Comparison of ENCODE assay signal across 14 cellular contexts in genomic region chr17:75723201-75723930, GRCh38. TPM values are rescaled to one million over a fixed set of nuclear protein-coding genes. Genes with fewer than 3 reads are reported as not detected.
DNase-seq lines count a peak whose midpoint lies in the region; ATAC-seq and TF ChIP-seq lines count a peak whose summit lies in the region.
"Had no signal": no experiment of that assay in that cellular context is flagged by ENCODE, and none has a peak within 500 bp of the region (broad histone marks: within the 10 kb centered on the region; RNA-seq: fewer than 3 reads in every experiment).

No MANE protein-coding gene starts in this region.

- 31 to 64% (median 49%) methylated on average over 7 to 16 of the region's 16 CpGs for WGBS in stomach, 5 donors
- WGBS in endodermal cell (ENCODE audit: insufficient coverage in 1 of 2, insufficient read length in 1 of 2), 2 experiments: 88 to 91% methylated on average over 10 to 16 of the region's 16 CpGs

- no peak overlapping the region for H3K9ac ChIP-seq in endodermal cell (ENCODE audit: extremely low read depth, low read length, poor library complexity, severe bottlenecking)

- H3K9me3 ChIP-seq in stomach: no peaks in the 10 kb centered on the region
- H3K9me3 ChIP-seq in endodermal cell (ENCODE audit: control insufficient read depth, low read length): no peaks in the 10 kb centered on the region
- H3K9me3 ChIP-seq: SJCRH30 had no signal

- H3K4me1 Mint-ChIP-seq in MCF 10A (ENCODE audit: insufficient read depth, unreplicated experiment) (peaks cover 6% of the 10 kb centered on the region), endodermal cell (peaks cover 2% of the 10 kb centered on the region)

- no peak for TF ChIP-seq CTCF in MCF 10A (IDR thresholded peaks at IDR 0.05; ENCODE audit: unreplicated experiment)
- TF ChIP-seq CTCF in stomach (IDR thresholded peaks at IDR 0.05): no peak
- no peak for TF ChIP-seq CTCF in endodermal cell (conservative IDR thresholded peaks at IDR 0.05)

- DNase-seq in NCI-H146 (lab: John Stamatoyannopoulos, UW) (peak; percentile 48), MCF 10A (ENCODE audit: unreplicated experiment) (peak; percentile 49), islet precursor cell (peak; percentile 94), stomach (peak; percentile 77), endodermal cell (no peak), ecto neural progenitor cell (ENCODE audit: low spot score) (no peak)
- DNase-seq: activated CD4-positive, CD25-positive, alpha-beta regulatory T cell; foreskin melanocyte; NCI-H2171 treated with DMSO at 0.1 percent for 48 hours had no signal

- H3K4me3 ChIP-seq in stomach (peak overlapping the region in 3 of 4 donors; percentile 43 to 60 (median 58)), endodermal cell (ENCODE audit: low read length) (no peak overlapping the region)
- H3K4me3 ChIP-seq: SJCRH30 had no signal

- H3K27me3 Mint-ChIP-seq in MCF 10A (ENCODE audit: insufficient read depth, unreplicated experiment): no peaks in the 10 kb centered on the region
- peaks cover 36% of the 10 kb centered on the region for H3K27me3 Mint-ChIP-seq in endodermal cell (ENCODE audit: insufficient read depth)

- H3K36me3 Mint-ChIP-seq in MCF 10A (ENCODE audit: insufficient read depth, unreplicated experiment) (peaks cover 67% of the 10 kb centered on the region), endodermal cell (ENCODE audit: low read depth) (no peaks in the 10 kb centered on the region)
- H3K36me3 Mint-ChIP-seq: memory B cell had no signal

- intact Hi-C loops in MCF 10A (cut with micrococcal nuclease): loop anchor here (1.0 kb wide), 3 partner anchors 16 to 48 kb away; no protein-coding TSS in a partner anchor
- intact Hi-C loops in stomach (cut with DNase I; ENCODE audit: low total_unique reads): no loop called here

- peak in 1 of 4 donors; percentile 1 for TF ChIP-seq POLR2A in stomach (IDR thresholded peaks at IDR 0.05)

- peaks cover 0 to 56% (median 21%) of the 10 kb centered on the region in 3 donors for H3K27me3 ChIP-seq in stomach
- peaks cover 39% of the 10 kb centered on the region for H3K27me3 ChIP-seq in endodermal cell (ENCODE audit: control insufficient read depth, insufficient read depth, low read length, poor library complexity, severe bottlenecking)

- H3K27ac ChIP-seq in stomach (peak overlapping the region; percentile 83 to 92 (median 86)), endodermal cell (ENCODE audit: low read depth, low read length) (no peak overlapping the region)
- H3K27ac ChIP-seq: SJCRH30 had no signal

- H3K4me1 ChIP-seq in stomach: peaks cover 17 to 41% (median 38%) of the 10 kb centered on the region in 4 donors
- H3K4me1 ChIP-seq in endodermal cell (ENCODE audit: control insufficient read depth, insufficient read depth, low read length): no peaks in the 10 kb centered on the region
- H3K4me1 ChIP-seq: SJCRH30 had no signal

- H3K9me3 Mint-ChIP-seq in MCF 10A (ENCODE audit: unreplicated experiment): no peaks in the 10 kb centered on the region
- H3K9me3 Mint-ChIP-seq in endodermal cell: no peaks in the 10 kb centered on the region
- H3K9me3 Mint-ChIP-seq: activated T-helper 1 cell treated with anti-CD3 and anti-CD28 coated beads, Interleukin-12 subunit alpha, Interleukin-12 subunit beta, Interleukin-2, Interleukin-4 antibody, amounts not matched to agents 30 ng/mL and 10 ng/mL and 1 ng/mL, durations not matched to agents 14 hours and 24 hours and 36 hours; memory B cell had no signal

- H3K27ac Mint-ChIP-seq in MCF 10A (ENCODE audit: low read depth, unreplicated experiment) (peak overlapping the region; percentile 78), endodermal cell (no peak overlapping the region)
- H3K27ac Mint-ChIP-seq: activated T-helper 1 cell treated with anti-CD3 and anti-CD28 coated beads, Interleukin-12 subunit alpha, Interleukin-12 subunit beta, Interleukin-2, Interleukin-4 antibody, amounts not matched to agents 30 ng/mL and 10 ng/mL and 1 ng/mL, durations not matched to agents 14 hours and 24 hours and 36 hours; memory B cell had no signal

- H3K36me3 ChIP-seq in stomach: peaks cover 13 to 45% (median 38%) of the 10 kb centered on the region in 4 donors
- no peaks in the 10 kb centered on the region for H3K36me3 ChIP-seq in endodermal cell (ENCODE audit: control insufficient read depth, insufficient read depth, low read length)
- H3K36me3 ChIP-seq: SJCRH30 had no signal

- TF ChIP-seq EP300 in stomach (IDR thresholded peaks at IDR 0.05): no peak

- no TSS peak for BruUV-seq in MCF 10A (replicated peaks; lab: Mats Ljungman, UMichigan)

- POLR2A ChIA-PET in MCF 10A (lab: Yijun Ruan, JAX): interaction anchor here (1.1 to 28.4 kb wide), 11 partner anchors 9 to 61 kb away, joined by 4 to 748 read pairs (median 16); partner anchors contain the start of genes RECQL5, SAP30BP and UNK

- no peak for ATAC-seq in GM19351 (IDR thresholded peaks at IDR 0.05; ENCODE audit: unreplicated experiment)
- no peak for ATAC-seq in HG03571 (IDR thresholded peaks at IDR 0.05; ENCODE audit: unreplicated experiment)

- H3K4me3 Mint-ChIP-seq in MCF 10A (ENCODE audit: unreplicated experiment): peak overlapping the region; percentile 87
- H3K4me3 Mint-ChIP-seq in endodermal cell: no peak overlapping the region
- H3K4me3 Mint-ChIP-seq: activated T-helper 1 cell treated with anti-CD3 and anti-CD28 coated beads, Interleukin-12 subunit alpha, Interleukin-12 subunit beta, Interleukin-2, Interleukin-4 antibody, amounts not matched to agents 30 ng/mL and 10 ng/mL and 1 ng/mL, durations not matched to agents 14 hours and 24 hours and 36 hours; memory B cell had no signal

- CTCF ChIA-PET in MCF 10A (lab: Yijun Ruan, JAX): interaction anchor here (0.5 to 5.2 kb wide), 8 partner anchors 25 to 262 kb away, joined by 3 to 59 read pairs (median 4); no protein-coding TSS in a partner anchor

RNA-seq across cellular contexts. Expression of gene ITGB4, which starts 2.1 kb away (rescaled TPM):
- total RNA-seq in MCF 10A (2022) (727 and 1,054 TPM in 2 replicates), stomach (100 to 1,000 TPM in 4 of 5 donors, 10 to 100 TPM in 1; 66.8 to 137 (median 132) TPM), endodermal cell (1 to 10 TPM; 3.4 to 5.1 TPM)
- 10 to 100 TPM; 33.6 to 66.1 (median 60.3) TPM for polyA plus RNA-seq in stomach
- polyA plus RNA-seq in endodermal cell (2013, experiment 1 of 2): 0.39 TPM
- 0.87 TPM for polyA plus RNA-seq in endodermal cell (2013, experiment 2 of 2)

RNA-seq across cellular contexts. Expression of gene GALK1, which starts 41.6 kb away (rescaled TPM):
- total RNA-seq in MCF 10A (2022) (8.7 and 9.8 TPM in 2 replicates), stomach (10 to 100 TPM in 4 of 5 donors, 1 to 10 TPM in 1; 7.6 to 57.1 (median 27.5) TPM), endodermal cell (10 to 100 TPM; 26.7 to 33.2 TPM)
- polyA plus RNA-seq in stomach: 10 to 100 TPM; 32.7 to 41.0 (median 40.6) TPM
- polyA plus RNA-seq in endodermal cell (2013, experiment 1 of 2): 25.1 TPM
- 22.8 TPM for polyA plus RNA-seq in endodermal cell (2013, experiment 2 of 2)

RNA-seq across cellular contexts. Expression of gene SAP30BP, which starts 56.2 kb away (rescaled TPM):
- total RNA-seq in MCF 10A (2022) (108 and 123 TPM in 2 replicates), stomach (100 to 1,000 TPM in 2 of 5 donors, 10 to 100 TPM in 3; 24.6 to 154 (median 72.9) TPM), endodermal cell (100 to 1,000 TPM in 1 of 2 donors, 10 to 100 TPM in 1; 96.5 to 113 TPM)
- 10 to 100 TPM; 59.0 to 82.5 (median 72.8) TPM for polyA plus RNA-seq in stomach
- polyA plus RNA-seq in endodermal cell (2013, experiment 1 of 2): 93.1 TPM
- polyA plus RNA-seq in endodermal cell (2013, experiment 2 of 2): 95.4 TPM

RNA-seq across cellular contexts. Expression of gene RECQL5, which starts 56.4 kb away (rescaled TPM):
- total RNA-seq in MCF 10A (2022): 36.3 and 47.9 TPM in 2 replicates
- total RNA-seq in stomach: 100 to 1,000 TPM in 2 of 5 donors, 10 to 100 TPM in 3; 21.4 to 229 (median 46.7) TPM
- polyA plus RNA-seq in stomach: 10 to 100 TPM; 29.6 to 61.4 (median 50.8) TPM
- 10 to 100 TPM; 54.3 TPM for total RNA-seq in endodermal cell
- polyA plus RNA-seq in endodermal cell (2013, experiment 1 of 2): 40.1 TPM
- polyA plus RNA-seq in endodermal cell (2013, experiment 2 of 2): 32.4 TPM

Comparison
In these comparisons a context has a peak if more than half of its experiments do, and no peak if none do; other contexts are left out.
1. DNase-seq: peak in NCI-H146 (single experiment), MCF 10A (single experiment), islet precursor cell (single experiment) and stomach (single experiment); none in endodermal cell (single experiment) and ecto neural progenitor cell (single experiment).
2. RNA of gene ITGB4, which starts 2.1 kb away (total RNA-seq): 727 to 1,054 TPM in MCF 10A and 66.8 to 137 TPM in stomach; 3.4 to 5.1 TPM in endodermal cell; every median in the first group is over 10 times any median in the second.